1 cellular context compared by ENCODE assay signal in the genomic region with DNA sequence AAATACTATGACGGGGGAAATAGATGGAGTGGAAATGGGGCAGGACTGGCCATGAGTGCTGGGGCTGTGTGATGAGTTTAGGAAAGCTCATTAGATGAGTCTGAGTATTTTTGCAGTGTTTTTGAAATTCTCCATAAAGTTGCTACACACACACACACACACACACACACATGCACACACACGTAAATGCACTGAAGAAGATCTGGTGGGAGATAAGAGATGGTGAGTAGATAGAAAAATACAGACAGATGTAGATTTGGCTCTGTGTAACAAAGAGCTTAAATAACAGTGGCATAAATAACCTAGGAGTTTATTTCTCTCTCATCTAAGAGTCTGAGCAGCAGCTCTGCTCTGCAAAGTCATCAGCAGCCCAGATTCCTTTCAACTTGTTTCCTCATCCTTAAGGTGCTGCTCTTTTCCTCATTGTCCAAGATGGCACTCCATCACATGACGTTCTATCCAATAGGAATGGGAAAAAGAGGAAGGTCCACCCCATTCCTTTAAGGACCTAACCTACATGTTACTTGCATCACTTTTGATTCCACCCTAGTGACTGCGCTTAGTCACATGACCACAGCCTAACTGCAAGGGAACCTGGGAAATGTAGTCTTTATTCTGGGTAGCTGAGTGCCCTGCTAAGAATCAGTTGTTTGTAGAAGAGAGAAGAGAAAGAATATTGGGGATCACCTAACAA.
A peak's percentile ranks its signal among the peaks of the same experiment; 100 is the strongest.
TF ChIP-seq lines count a peak whose summit lies in the region.

No MANE protein-coding gene starts in this region.

TF ChIP-seq in K562, 482 proteins besides CTCF, POLR2A, EP300 and RAD21 (continued from another document and continues in another):
- TF ChIP-seq TEAD4 (IDR thresholded peaks at IDR 0.05; ENCODE audit: low read length) = no peak
- TF ChIP-seq TEAD4 (CRISPR knock-in tag; IDR thresholded peaks at IDR 0.05; ENCODE audit: borderline replicate concordance) = no peak
- TF ChIP-seq, protein P1, sequence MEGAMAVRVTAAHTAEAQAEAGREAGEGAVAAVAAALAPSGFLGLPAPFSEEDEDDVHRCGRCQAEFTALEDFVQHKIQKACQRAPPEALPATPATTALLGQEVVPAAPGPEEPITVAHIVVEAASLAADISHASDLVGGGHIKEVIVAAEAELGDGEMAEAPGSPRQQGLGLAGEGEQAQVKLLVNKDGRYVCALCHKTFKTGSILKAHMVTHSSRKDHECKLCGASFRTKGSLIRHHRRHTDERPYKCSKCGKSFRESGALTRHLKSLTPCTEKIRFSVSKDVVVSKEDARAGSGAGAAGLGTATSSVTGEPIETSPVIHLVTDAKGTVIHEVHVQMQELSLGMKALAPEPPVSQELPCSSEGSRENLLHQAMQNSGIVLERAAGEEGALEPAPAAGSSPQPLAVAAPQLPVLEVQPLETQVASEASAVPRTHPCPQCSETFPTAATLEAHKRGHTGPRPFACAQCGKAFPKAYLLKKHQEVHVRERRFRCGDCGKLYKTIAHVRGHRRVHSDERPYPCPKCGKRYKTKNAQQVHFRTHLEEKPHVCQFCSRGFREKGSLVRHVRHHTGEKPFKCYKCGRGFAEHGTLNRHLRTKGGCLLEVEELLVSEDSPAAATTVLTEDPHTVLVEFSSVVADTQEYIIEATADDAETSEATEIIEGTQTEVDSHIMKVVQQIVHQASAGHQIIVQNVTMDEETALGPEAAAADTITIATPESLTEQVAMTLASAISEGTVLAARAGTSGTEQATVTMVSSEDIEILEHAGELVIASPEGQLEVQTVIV (CRISPR knock-in tag; IDR thresholded peaks at IDR 0.05; ENCODE audit: borderline replicate concordance) = no peak
- no peak for TF ChIP-seq NFATC3 (IDR thresholded peaks at IDR 0.05)
- TF ChIP-seq FOXP1 (CRISPR knock-in tag; IDR thresholded peaks at IDR 0.05) = no peak
- no peak for TF ChIP-seq TSC22D4 (tag; IDR thresholded peaks at IDR 0.05)
- TF ChIP-seq ZNF143 (CRISPR knock-in tag; IDR thresholded peaks at IDR 0.05) = peak; percentile 86
- no peak for TF ChIP-seq PTTG1 (tag; IDR thresholded peaks at IDR 0.05; ENCODE audit: low read depth)
- TF ChIP-seq, protein P2, sequence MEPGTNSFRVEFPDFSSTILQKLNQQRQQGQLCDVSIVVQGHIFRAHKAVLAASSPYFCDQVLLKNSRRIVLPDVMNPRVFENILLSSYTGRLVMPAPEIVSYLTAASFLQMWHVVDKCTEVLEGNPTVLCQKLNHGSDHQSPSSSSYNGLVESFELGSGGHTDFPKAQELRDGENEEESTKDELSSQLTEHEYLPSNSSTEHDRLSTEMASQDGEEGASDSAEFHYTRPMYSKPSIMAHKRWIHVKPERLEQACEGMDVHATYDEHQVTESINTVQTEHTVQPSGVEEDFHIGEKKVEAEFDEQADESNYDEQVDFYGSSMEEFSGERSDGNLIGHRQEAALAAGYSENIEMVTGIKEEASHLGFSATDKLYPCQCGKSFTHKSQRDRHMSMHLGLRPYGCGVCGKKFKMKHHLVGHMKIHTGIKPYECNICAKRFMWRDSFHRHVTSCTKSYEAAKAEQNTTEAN (CRISPR knock-in tag; IDR thresholded peaks at IDR 0.05) = no peak
- no peak for TF ChIP-seq TGIF2 (CRISPR knock-in tag; IDR thresholded peaks at IDR 0.05)
- no peak for TF ChIP-seq MEF2A (IDR thresholded peaks at IDR 0.05; ENCODE audit: control insufficient read depth, low read depth, low read length)
- no peak for TF ChIP-seq TAF15 (IDR thresholded peaks at IDR 0.05; ENCODE audit: low read depth, low read length)
- TF ChIP-seq, protein P3, sequence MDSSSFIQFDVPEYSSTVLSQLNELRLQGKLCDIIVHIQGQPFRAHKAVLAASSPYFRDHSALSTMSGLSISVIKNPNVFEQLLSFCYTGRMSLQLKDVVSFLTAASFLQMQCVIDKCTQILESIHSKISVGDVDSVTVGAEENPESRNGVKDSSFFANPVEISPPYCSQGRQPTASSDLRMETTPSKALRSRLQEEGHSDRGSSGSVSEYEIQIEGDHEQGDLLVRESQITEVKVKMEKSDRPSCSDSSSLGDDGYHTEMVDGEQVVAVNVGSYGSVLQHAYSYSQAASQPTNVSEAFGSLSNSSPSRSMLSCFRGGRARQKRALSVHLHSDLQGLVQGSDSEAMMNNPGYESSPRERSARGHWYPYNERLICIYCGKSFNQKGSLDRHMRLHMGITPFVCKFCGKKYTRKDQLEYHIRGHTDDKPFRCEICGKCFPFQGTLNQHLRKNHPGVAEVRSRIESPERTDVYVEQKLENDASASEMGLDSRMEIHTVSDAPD (CRISPR knock-in tag; IDR thresholded peaks at IDR 0.05) = no peak
- TF ChIP-seq KAT2B (IDR thresholded peaks at IDR 0.05; ENCODE audit: low read depth, low read length) = no peak
- TF ChIP-seq, protein P4, sequence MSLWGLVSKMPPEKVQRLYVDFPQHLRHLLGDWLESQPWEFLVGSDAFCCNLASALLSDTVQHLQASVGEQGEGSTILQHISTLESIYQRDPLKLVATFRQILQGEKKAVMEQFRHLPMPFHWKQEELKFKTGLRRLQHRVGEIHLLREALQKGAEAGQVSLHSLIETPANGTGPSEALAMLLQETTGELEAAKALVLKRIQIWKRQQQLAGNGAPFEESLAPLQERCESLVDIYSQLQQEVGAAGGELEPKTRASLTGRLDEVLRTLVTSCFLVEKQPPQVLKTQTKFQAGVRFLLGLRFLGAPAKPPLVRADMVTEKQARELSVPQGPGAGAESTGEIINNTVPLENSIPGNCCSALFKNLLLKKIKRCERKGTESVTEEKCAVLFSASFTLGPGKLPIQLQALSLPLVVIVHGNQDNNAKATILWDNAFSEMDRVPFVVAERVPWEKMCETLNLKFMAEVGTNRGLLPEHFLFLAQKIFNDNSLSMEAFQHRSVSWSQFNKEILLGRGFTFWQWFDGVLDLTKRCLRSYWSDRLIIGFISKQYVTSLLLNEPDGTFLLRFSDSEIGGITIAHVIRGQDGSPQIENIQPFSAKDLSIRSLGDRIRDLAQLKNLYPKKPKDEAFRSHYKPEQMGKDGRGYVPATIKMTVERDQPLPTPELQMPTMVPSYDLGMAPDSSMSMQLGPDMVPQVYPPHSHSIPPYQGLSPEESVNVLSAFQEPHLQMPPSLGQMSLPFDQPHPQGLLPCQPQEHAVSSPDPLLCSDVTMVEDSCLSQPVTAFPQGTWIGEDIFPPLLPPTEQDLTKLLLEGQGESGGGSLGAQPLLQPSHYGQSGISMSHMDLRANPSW (CRISPR knock-in tag; IDR thresholded peaks at IDR 0.05) = no peak
- TF ChIP-seq JUN (IDR thresholded peaks at IDR 0.05; ENCODE audit: borderline replicate concordance, low read depth, low read length) = 0 out of 2 replicates have a peak, but pooled peaks have one; percentile 16
- no peak for TF ChIP-seq JUN (CRISPR knock-in tag; IDR thresholded peaks at IDR 0.05; ENCODE audit: borderline replicate concordance)
- TF ChIP-seq, protein P5, sequence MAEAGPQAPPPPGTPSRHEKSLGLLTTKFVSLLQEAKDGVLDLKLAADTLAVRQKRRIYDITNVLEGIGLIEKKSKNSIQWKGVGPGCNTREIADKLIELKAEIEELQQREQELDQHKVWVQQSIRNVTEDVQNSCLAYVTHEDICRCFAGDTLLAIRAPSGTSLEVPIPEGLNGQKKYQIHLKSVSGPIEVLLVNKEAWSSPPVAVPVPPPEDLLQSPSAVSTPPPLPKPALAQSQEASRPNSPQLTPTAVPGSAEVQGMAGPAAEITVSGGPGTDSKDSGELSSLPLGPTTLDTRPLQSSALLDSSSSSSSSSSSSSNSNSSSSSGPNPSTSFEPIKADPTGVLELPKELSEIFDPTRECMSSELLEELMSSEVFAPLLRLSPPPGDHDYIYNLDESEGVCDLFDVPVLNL (CRISPR knock-in tag; IDR thresholded peaks at IDR 0.05; ENCODE audit: low read depth) = no peak
- TF ChIP-seq, protein P6, sequence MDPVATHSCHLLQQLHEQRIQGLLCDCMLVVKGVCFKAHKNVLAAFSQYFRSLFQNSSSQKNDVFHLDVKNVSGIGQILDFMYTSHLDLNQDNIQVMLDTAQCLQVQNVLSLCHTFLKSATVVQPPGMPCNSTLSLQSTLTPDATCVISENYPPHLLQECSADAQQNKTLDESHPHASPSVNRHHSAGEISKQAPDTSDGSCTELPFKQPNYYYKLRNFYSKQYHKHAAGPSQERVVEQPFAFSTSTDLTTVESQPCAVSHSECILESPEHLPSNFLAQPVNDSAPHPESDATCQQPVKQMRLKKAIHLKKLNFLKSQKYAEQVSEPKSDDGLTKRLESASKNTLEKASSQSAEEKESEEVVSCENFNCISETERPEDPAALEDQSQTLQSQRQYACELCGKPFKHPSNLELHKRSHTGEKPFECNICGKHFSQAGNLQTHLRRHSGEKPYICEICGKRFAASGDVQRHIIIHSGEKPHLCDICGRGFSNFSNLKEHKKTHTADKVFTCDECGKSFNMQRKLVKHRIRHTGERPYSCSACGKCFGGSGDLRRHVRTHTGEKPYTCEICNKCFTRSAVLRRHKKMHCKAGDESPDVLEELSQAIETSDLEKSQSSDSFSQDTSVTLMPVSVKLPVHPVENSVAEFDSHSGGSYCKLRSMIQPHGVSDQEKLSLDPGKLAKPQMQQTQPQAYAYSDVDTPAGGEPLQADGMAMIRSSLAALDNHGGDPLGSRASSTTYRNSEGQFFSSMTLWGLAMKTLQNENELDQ (CRISPR knock-in tag; IDR thresholded peaks at IDR 0.05; ENCODE audit: borderline replicate concordance) = no peak
- TF ChIP-seq, protein P7, sequence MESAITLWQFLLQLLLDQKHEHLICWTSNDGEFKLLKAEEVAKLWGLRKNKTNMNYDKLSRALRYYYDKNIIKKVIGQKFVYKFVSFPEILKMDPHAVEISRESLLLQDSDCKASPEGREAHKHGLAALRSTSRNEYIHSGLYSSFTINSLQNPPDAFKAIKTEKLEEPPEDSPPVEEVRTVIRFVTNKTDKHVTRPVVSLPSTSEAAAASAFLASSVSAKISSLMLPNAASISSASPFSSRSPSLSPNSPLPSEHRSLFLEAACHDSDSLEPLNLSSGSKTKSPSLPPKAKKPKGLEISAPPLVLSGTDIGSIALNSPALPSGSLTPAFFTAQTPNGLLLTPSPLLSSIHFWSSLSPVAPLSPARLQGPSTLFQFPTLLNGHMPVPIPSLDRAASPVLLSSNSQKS (CRISPR knock-in tag; IDR thresholded peaks at IDR 0.05) = no peak
- TF ChIP-seq, protein P8, sequence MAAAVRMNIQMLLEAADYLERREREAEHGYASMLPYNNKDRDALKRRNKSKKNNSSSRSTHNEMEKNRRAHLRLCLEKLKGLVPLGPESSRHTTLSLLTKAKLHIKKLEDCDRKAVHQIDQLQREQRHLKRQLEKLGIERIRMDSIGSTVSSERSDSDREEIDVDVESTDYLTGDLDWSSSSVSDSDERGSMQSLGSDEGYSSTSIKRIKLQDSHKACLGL (CRISPR knock-in tag; IDR thresholded peaks at IDR 0.05; ENCODE audit: borderline replicate concordance, poor library complexity, severe bottlenecking) = no peak
- TF ChIP-seq CBX5 (IDR thresholded peaks at IDR 0.05; ENCODE audit: borderline replicate concordance, low read depth) = no peak
- TF ChIP-seq FUS (optimal IDR thresholded peaks at IDR 0.05; ENCODE audit: low read depth, low read length) = no peak
- TF ChIP-seq POLR2G (IDR thresholded peaks at IDR 0.05; ENCODE audit: low read depth, low read length) = no peak
- TF ChIP-seq, protein P9, sequence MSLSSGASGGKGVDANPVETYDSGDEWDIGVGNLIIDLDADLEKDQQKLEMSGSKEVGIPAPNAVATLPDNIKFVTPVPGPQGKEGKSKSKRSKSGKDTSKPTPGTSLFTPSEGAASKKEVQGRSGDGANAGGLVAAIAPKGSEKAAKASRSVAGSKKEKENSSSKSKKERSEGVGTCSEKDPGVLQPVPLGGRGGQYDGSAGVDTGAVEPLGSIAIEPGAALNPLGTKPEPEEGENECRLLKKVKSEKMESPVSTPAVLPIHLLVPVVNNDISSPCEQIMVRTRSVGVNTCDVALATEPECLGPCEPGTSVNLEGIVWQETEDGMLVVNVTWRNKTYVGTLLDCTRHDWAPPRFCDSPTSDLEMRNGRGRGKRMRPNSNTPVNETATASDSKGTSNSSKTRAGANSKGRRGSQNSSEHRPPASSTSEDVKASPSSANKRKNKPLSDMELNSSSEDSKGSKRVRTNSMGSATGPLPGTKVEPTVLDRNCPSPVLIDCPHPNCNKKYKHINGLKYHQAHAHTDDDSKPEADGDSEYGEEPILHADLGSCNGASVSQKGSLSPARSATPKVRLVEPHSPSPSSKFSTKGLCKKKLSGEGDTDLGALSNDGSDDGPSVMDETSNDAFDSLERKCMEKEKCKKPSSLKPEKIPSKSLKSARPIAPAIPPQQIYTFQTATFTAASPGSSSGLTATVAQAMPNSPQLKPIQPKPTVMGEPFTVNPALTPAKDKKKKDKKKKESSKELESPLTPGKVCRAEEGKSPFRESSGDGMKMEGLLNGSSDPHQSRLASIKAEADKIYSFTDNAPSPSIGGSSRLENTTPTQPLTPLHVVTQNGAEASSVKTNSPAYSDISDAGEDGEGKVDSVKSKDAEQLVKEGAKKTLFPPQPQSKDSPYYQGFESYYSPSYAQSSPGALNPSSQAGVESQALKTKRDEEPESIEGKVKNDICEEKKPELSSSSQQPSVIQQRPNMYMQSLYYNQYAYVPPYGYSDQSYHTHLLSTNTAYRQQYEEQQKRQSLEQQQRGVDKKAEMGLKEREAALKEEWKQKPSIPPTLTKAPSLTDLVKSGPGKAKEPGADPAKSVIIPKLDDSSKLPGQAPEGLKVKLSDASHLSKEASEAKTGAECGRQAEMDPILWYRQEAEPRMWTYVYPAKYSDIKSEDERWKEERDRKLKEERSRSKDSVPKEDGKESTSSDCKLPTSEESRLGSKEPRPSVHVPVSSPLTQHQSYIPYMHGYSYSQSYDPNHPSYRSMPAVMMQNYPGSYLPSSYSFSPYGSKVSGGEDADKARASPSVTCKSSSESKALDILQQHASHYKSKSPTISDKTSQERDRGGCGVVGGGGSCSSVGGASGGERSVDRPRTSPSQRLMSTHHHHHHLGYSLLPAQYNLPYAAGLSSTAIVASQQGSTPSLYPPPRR (CRISPR knock-in tag; IDR thresholded peaks at IDR 0.05; ENCODE audit: borderline replicate concordance) = no peak
- no peak for TF ChIP-seq TBP (optimal IDR thresholded peaks at IDR 0.05; ENCODE audit: low read depth, low read length)
- TF ChIP-seq ZNF197 (CRISPR knock-in tag; IDR thresholded peaks at IDR 0.05; ENCODE audit: low read depth) = no peak
- no peak for TF ChIP-seq NELFE (IDR thresholded peaks at IDR 0.05; ENCODE audit: insufficient read depth, insufficient read length)
- TF ChIP-seq, protein P10, sequence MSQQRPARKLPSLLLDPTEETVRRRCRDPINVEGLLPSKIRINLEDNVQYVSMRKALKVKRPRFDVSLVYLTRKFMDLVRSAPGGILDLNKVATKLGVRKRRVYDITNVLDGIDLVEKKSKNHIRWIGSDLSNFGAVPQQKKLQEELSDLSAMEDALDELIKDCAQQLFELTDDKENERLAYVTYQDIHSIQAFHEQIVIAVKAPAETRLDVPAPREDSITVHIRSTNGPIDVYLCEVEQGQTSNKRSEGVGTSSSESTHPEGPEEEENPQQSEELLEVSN (IDR thresholded peaks at IDR 0.05; ENCODE audit: borderline replicate concordance in 1 of 2, extremely low read depth in 1 of 2, insufficient read depth in 1 of 2, insufficient read length in 1 of 2, low read depth in 1 of 2, low read length in 1 of 2, poor library complexity in 1 of 2, severe bottlenecking in 1 of 2) = no peak
- TF ChIP-seq RAD51 (IDR thresholded peaks at IDR 0.05; ENCODE audit: borderline replicate concordance, low read depth) = peak; percentile 96
- TF ChIP-seq, protein P11, sequence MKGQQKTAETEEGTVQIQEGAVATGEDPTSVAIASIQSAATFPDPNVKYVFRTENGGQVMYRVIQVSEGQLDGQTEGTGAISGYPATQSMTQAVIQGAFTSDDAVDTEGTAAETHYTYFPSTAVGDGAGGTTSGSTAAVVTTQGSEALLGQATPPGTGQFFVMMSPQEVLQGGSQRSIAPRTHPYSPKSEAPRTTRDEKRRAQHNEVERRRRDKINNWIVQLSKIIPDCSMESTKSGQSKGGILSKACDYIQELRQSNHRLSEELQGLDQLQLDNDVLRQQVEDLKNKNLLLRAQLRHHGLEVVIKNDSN (CRISPR knock-in tag; IDR thresholded peaks at IDR 0.05) = peak; percentile 94
